In the genomic region with DNA sequence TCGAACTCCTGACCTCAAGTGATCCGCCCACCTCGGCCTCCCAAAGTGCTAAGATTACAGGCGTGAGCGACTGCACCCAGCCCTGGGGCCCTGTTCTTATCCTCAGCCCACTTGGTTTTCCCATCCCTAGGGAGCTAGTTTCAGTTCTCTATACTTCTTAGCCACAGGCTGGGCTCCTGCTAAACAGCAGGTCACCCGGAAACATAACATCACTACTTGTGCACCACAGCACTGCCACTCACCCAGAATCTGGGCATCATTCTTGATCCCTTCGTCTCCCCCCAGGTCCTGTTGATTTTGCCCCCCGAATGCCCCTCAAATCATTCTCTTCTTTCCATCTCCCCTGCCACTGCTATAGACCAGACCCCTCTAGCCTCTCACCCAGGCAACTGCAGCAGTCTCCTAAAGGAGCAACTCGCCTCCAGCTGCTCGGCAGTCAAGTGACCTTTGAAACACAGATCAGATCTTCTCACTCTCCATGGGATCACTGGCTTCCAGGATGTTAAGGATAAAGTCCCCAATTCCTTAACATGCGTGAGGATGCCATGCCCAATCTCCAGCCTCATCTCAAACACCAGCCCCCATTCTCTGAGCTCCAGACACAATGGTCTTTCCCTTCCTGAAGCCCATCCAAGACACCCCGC, we compare ENCODE assay signal across 1 cellular context.
TF ChIP-seq lines count a peak whose summit lies in the region.

No MANE protein-coding gene starts in this region.

TF ChIP-seq in HepG2, 621 proteins besides CTCF, POLR2A, EP300 and RAD21:
- TF ChIP-seq HNF4A (CRISPR knock-in tag; IDR thresholded peaks at IDR 0.05), result 0 out of 2 replicates have a peak, but pooled peaks have one; percentile 9
- TF ChIP-seq TP53 (CRISPR knock-in tag; conservative IDR thresholded peaks at IDR 0.05), result no peak
